9 cellular contexts compared by ENCODE assay signal in the genomic region with DNA sequence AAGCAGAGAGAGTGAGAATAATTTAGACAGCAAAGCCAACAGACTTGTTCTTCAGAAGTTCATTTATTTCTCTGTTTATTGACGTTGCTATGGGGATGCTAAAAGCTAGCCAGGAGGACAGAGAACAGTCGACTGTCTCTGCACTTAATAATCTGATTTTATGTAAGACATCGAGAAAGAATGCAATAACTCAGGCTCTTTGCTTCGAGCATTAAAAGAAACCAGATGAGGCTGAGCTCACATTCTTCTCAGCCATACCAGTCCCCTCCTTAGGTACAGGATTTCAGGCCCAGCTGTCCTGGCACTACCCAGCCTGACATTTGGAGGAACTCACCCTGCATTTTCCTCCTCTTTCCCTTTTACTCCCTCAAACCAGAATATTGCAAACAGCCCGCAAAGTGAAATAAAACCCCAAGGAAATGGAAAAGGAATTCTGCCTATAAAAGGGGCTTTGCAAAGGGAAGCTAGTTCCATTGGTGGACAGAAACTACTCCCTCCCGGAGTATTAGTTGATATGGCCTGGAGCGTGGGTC. TPM values are rescaled to one million over a fixed set of nuclear protein-coding genes. Genes with fewer than 3 reads are reported as not detected.
DNase-seq lines count a peak whose midpoint lies in the region; ATAC-seq, FAIRE-seq and TF ChIP-seq lines count a peak whose summit lies in the region.
"Had no signal": no experiment of that assay in that cellular context is flagged by ENCODE, and none has a peak within 500 bp of the region (broad histone marks: within the 10 kb centered on the region; RNA-seq: fewer than 3 reads in every experiment).

No MANE protein-coding gene starts in this region.

- 86 to 92% methylated on average over 5 to 7 of the region's 7 CpGs for WGBS in endodermal cell (ENCODE audit: insufficient coverage in 1 of 2, insufficient read length in 1 of 2), 2 experiments

- H3K9ac ChIP-seq in endodermal cell (ENCODE audit: extremely low read depth, low read length, poor library complexity, severe bottlenecking) = no peak overlapping the region
- H3K9ac ChIP-seq in Karpas-422 (ENCODE audit: low read length) = no peak overlapping the region
- H3K9ac ChIP-seq in kidney (ENCODE audit: low read length in 2 of 2) = no peak overlapping the region
- H3K9ac ChIP-seq: BLaER1 treated with 17β-estradiol and CSF1 and Interleukin-3, amounts not matched to agents 10 nM and 100 nM had no signal

- no peaks in the 10 kb centered on the region for H4K20me1 ChIP-seq in Karpas-422 (ENCODE audit: insufficient read depth, low read depth, low read length)
- H4K20me1 ChIP-seq: BLaER1 treated with 17β-estradiol and CSF1 and Interleukin-3, amounts not matched to agents 10 nM and 100 nM had no signal

- no peak for FAIRE-seq in kidney (lab: Jason Lieb, UNC)

- no peaks in the 10 kb centered on the region for H3K36me3 Mint-ChIP-seq in endodermal cell (ENCODE audit: low read depth)

- H3K36me3 ChIP-seq in endodermal cell (ENCODE audit: control insufficient read depth, insufficient read depth, low read length) (no peaks in the 10 kb centered on the region), Karpas-422 (ENCODE audit: insufficient read depth, low read length) (no peaks in the 10 kb centered on the region), kidney (ENCODE audit: control insufficient read depth in 1 of 2, insufficient read depth in 2 of 2, low read length in 2 of 2) (no peaks in the 10 kb centered on the region)
- H3K36me3 ChIP-seq: BLaER1 treated with 17β-estradiol and CSF1 and Interleukin-3, amounts not matched to agents 10 nM and 100 nM had no signal

- H3K4me1 ChIP-seq in endodermal cell (ENCODE audit: control insufficient read depth, insufficient read depth, low read length) (no peaks in the 10 kb centered on the region), Karpas-422 (ENCODE audit: low read length) (no peaks in the 10 kb centered on the region), kidney (ENCODE audit: control insufficient read depth in 1 of 2, insufficient read depth in 1 of 2, low read depth in 1 of 2, low read length in 2 of 2) (no peaks in the 10 kb centered on the region)

- H3K27me3 Mint-ChIP-seq in endodermal cell (ENCODE audit: insufficient read depth) = no peaks in the 10 kb centered on the region

- no peak overlapping the region for H3K4me2 ChIP-seq in Karpas-422 (ENCODE audit: low read depth, low read length, poor library complexity, severe bottlenecking)
- H3K4me2 ChIP-seq: BLaER1 treated with 17β-estradiol and CSF1 and Interleukin-3, amounts not matched to agents 10 nM and 100 nM had no signal

- no peaks in the 10 kb centered on the region for H3K9me2 ChIP-seq in Karpas-422 (replicated peaks; ENCODE audit: insufficient read depth, low read length)

- peak overlapping the region; percentile 3 for H3K27ac ChIP-seq in endodermal cell (ENCODE audit: low read depth, low read length)
- no peak overlapping the region for H3K27ac ChIP-seq in Karpas-422 (ENCODE audit: low read length)
- H3K27ac ChIP-seq in kidney (ENCODE audit: low read depth in 2 of 2, low read length in 2 of 2) = no peak overlapping the region
- H3K27ac ChIP-seq: BLaER1 treated with 17β-estradiol and CSF1 and Interleukin-3, amounts not matched to agents 10 nM and 100 nM had no signal

- no peak overlapping the region for H2AFZ ChIP-seq in Karpas-422 (ENCODE audit: low read length)

- no peaks in the 10 kb centered on the region for H3K79me2 ChIP-seq in Karpas-422 (ENCODE audit: low read length)

- peaks cover 6% of the 10 kb centered on the region for H3K4me1 Mint-ChIP-seq in endodermal cell

- DNase-seq in Right ventricle myocardium inferior (ENCODE audit: missing footprints) = no peak
- DNase-seq in cardiac septum (ENCODE audit: low spot score) = no peak
- DNase-seq in endodermal cell = no peak
- DNase-seq in mucosa of gallbladder (ENCODE audit: low spot score) = peak; percentile 12
- DNase-seq in Karpas-422 = no peak
- DNase-seq in kidney = no peak
- DNase-seq in iPS-NIHi11 (ENCODE audit: low spot score) = no peak

- H3K9me3 ChIP-seq in endodermal cell (ENCODE audit: control insufficient read depth, low read length) (peaks cover 11% of the 10 kb centered on the region), Karpas-422 (ENCODE audit: low read length) (no peaks in the 10 kb centered on the region), kidney (ENCODE audit: control insufficient read depth in 1 of 2, low read length in 2 of 2) (no peaks in the 10 kb centered on the region)

- peak; percentile 57 for ATAC-seq in Right ventricle myocardium inferior
- ATAC-seq in HG02678 (IDR thresholded peaks at IDR 0.05; ENCODE audit: unreplicated experiment) = no peak

- no peak overlapping the region for H3K27ac Mint-ChIP-seq in endodermal cell

- peaks cover 2% of the 10 kb centered on the region for H3K9me3 Mint-ChIP-seq in endodermal cell

- TF ChIP-seq CTCF in endodermal cell (conservative IDR thresholded peaks at IDR 0.05) (no peak), kidney (IDR thresholded peaks at IDR 0.05; ENCODE audit: borderline replicate concordance, extremely low read depth, insufficient read depth) (no peak)

- H3K4me3 ChIP-seq in endodermal cell (ENCODE audit: low read length) = no peak overlapping the region
- H3K4me3 ChIP-seq in Karpas-422 (ENCODE audit: low read length) = no peak overlapping the region
- H3K4me3 ChIP-seq in kidney (ENCODE audit: low read length in 2 of 2) = no peak overlapping the region
- H3K4me3 ChIP-seq: BLaER1 treated with 17β-estradiol and CSF1 and Interleukin-3, amounts not matched to agents 10 nM and 100 nM had no signal

- H3K27me3 ChIP-seq in endodermal cell (ENCODE audit: control insufficient read depth, insufficient read depth, low read length, poor library complexity, severe bottlenecking) (no peaks in the 10 kb centered on the region), Karpas-422 (ENCODE audit: low read length) (no peaks in the 10 kb centered on the region)
- H3K27me3 ChIP-seq: BLaER1 treated with 17β-estradiol and CSF1 and Interleukin-3, amounts not matched to agents 10 nM and 100 nM had no signal

- intact Hi-C loops in Right ventricle myocardium inferior (cut with DNase I) (loop anchor here (5.0 kb wide), 1 partner anchor 47 kb away; no protein-coding TSS in a partner anchor), cardiac septum (cut with DNase I) (loop anchor here (2.0 kb wide), 1 partner anchor 46 kb away; no protein-coding TSS in a partner anchor), kidney (cut with DNase I) (no loop called here)

- no peak overlapping the region for H3K4me3 Mint-ChIP-seq in endodermal cell

RNA-seq across cellular contexts. Expression of gene DPYSL3, which starts 44.5 kb away (rescaled TPM):
- total RNA-seq in Right ventricle myocardium inferior (22.1 TPM), cardiac septum (51.1 TPM), endodermal cell (10 to 100 TPM; 76.3 to 98.6 TPM), mucosa of gallbladder (94.6 TPM), kidney (19.1 TPM)
- 208 TPM for polyA plus RNA-seq in endodermal cell (2013, experiment 1 of 2)
- polyA plus RNA-seq in endodermal cell (2013, experiment 2 of 2) = 208 TPM
- not detected in 2 replicates for total RNA-seq in Karpas-422 (2014; rRNA removed; shearing (Covaris generic); ENCODE audit: low replicate concordance)
- polyA plus RNA-seq in kidney (ENCODE audit: insufficient read depth, low read depth, low replicate concordance) = 7.1 TPM

Comparison
In these comparisons a context has a peak if more than half of its experiments do, and no peak if none do; other contexts are left out.
1. RNA of gene DPYSL3, which starts 44.5 kb away (total RNA-seq): 76.3 to 98.6 TPM in endodermal cell, 94.6 TPM in mucosa of gallbladder (single experiment), 51.1 TPM in cardiac septum (single experiment), 22.1 TPM in Right ventricle myocardium inferior (single experiment) and 19.1 TPM in kidney (single experiment); not detected in Karpas-422; every median in the first group is over 10 times any median in the second.